Comparison of ENCODE assay signal across 24 cellular contexts in genomic region chr15:94317211-94317610, GRCh38.
A peak's percentile ranks its signal among the peaks of the same experiment; 100 is the strongest.
DNase-seq lines count a peak whose midpoint lies in the region; ATAC-seq and TF ChIP-seq lines count a peak whose summit lies in the region.
"Had no signal": no experiment of that assay in that cellular context is flagged by ENCODE, and none has a peak within 500 bp of the region (broad histone marks: within the 10 kb centered on the region; RNA-seq: fewer than 3 reads in every experiment).

No MANE protein-coding gene starts in this region.

- H3K27me3 Mint-ChIP-seq in T-helper 17 cell, result no peaks in the 10 kb centered on the region
- H3K27me3 Mint-ChIP-seq in activated T-helper 1 cell treated with anti-CD3 and anti-CD28 coated beads, Interleukin-12 subunit alpha, Interleukin-12 subunit beta, Interleukin-2, Interleukin-4 antibody, amounts not matched to agents 30 ng/mL and 10 ng/mL and 1 ng/mL, durations not matched to agents 14 hours and 24 hours and 36 hours (ENCODE audit: insufficient read depth), result no peaks in the 10 kb centered on the region
- H3K27me3 Mint-ChIP-seq: B cell had no signal

- H2BK12ac ChIP-seq in trophoblast cell (ENCODE audit: low read length), result no peak overlapping the region

- ATAC-seq in T-helper 17 cell (no peak), HG02642 (IDR thresholded peaks at IDR 0.05; ENCODE audit: poor library complexity, unreplicated experiment) (no peak)
- ATAC-seq: CD8-positive, alpha-beta T cell; PC-3 had no signal

- H3K9me3 Mint-ChIP-seq in activated T-helper 1 cell treated with anti-CD3 and anti-CD28 coated beads, Interleukin-12 subunit alpha, Interleukin-12 subunit beta, Interleukin-2, Interleukin-4 antibody, amounts not matched to agents 30 ng/mL and 10 ng/mL and 1 ng/mL, durations not matched to agents 14 hours and 24 hours and 36 hours, result no peaks in the 10 kb centered on the region
- H3K9me3 Mint-ChIP-seq: CD8-positive, alpha-beta T cell had no signal

- H4K12ac ChIP-seq in trophoblast cell (ENCODE audit: low read depth, low read length), result no peak overlapping the region

- H3K27ac ChIP-seq in trophoblast cell (ENCODE audit: low read depth, low read length) (peak overlapping the region; percentile 23), A673 (ENCODE audit: low read depth, low read length, poor library complexity, severe bottlenecking) (no peak overlapping the region)
- H3K27ac ChIP-seq: C4-2B, GM23248 had no signal

- H2AK5ac ChIP-seq in trophoblast cell (ENCODE audit: low read length), result no peak overlapping the region

- no peak overlapping the region for H3K9ac ChIP-seq in trophoblast cell (ENCODE audit: low read length)
- H3K9ac ChIP-seq: GM23248, SK-N-SH had no signal

- TF ChIP-seq CTCF in A673 (conservative IDR thresholded peaks at IDR 0.05; ENCODE audit: low read depth, low read length), result no peak

- H3K27me3 ChIP-seq in trophoblast cell (ENCODE audit: insufficient read depth, low read length) (no peaks in the 10 kb centered on the region), A673 (replicated peaks; ENCODE audit: insufficient read depth, low read depth, low read length, poor library complexity) (no peaks in the 10 kb centered on the region)

- H3K18ac ChIP-seq in trophoblast cell (ENCODE audit: low read length), result no peak overlapping the region

- no peak overlapping the region for H4K91ac ChIP-seq in trophoblast cell (ENCODE audit: low read depth, low read length)

- H3K4ac ChIP-seq in trophoblast cell (ENCODE audit: low read depth, low read length), result no peak overlapping the region

- H3K4me1 ChIP-seq in trophoblast cell (ENCODE audit: control insufficient read depth in 1 of 2, insufficient read depth in 2 of 2, low read length in 2 of 2) (peaks cover 10 to 12% of the 10 kb centered on the region in 2 experiments), A673 (ENCODE audit: insufficient read depth, low read length, poor library complexity, severe bottlenecking) (peaks cover 5% of the 10 kb centered on the region)

- H3K79me1 ChIP-seq in trophoblast cell (ENCODE audit: low read length), result peaks cover 2% of the 10 kb centered on the region

- no peak overlapping the region for H2AFZ ChIP-seq in trophoblast cell (ENCODE audit: insufficient read depth, low read length, poor library complexity)
- H2AFZ ChIP-seq: GM23248 had no signal

- H3K36me3 Mint-ChIP-seq in T-helper 17 cell (ENCODE audit: low read depth), result peaks cover 8% of the 10 kb centered on the region
- peaks cover 64% of the 10 kb centered on the region for H3K36me3 Mint-ChIP-seq in activated T-helper 1 cell treated with anti-CD3 and anti-CD28 coated beads, Interleukin-12 subunit alpha, Interleukin-12 subunit beta, Interleukin-2, Interleukin-4 antibody, amounts not matched to agents 30 ng/mL and 10 ng/mL and 1 ng/mL, durations not matched to agents 14 hours and 24 hours and 36 hours (ENCODE audit: low read depth)

- intact Hi-C loops in activated T-helper 1 cell treated with anti-CD3 and anti-CD28 coated beads, Interleukin-12 subunit alpha, Interleukin-12 subunit beta, Interleukin-2, Interleukin-4 antibody, amounts not matched to agents 30 ng/mL and 10 ng/mL and 1 ng/mL, durations not matched to agents 14 hours and 24 hours and 36 hours (cut with micrococcal nuclease), result no loop called here
- intact Hi-C loops in A673 (cut with micrococcal nuclease; ENCODE audit: unreplicated experiment), result no loop called here

- H3K4me3 ChIP-seq in trophoblast cell (ENCODE audit: low read depth, low read length), result no peak overlapping the region
- H3K4me3 ChIP-seq in A673 (ENCODE audit: low read depth, low read length, poor library complexity, severe bottlenecking), result no peak overlapping the region
- H3K4me3 ChIP-seq: GM23248 had no signal

- H4K8ac ChIP-seq in trophoblast cell (ENCODE audit: low read depth, low read length), result no peak overlapping the region

- H3K27ac Mint-ChIP-seq in T-helper 17 cell, result peak overlapping the region; percentile 43
- H3K27ac Mint-ChIP-seq in activated T-helper 1 cell treated with anti-CD3 and anti-CD28 coated beads, Interleukin-12 subunit alpha, Interleukin-12 subunit beta, Interleukin-2, Interleukin-4 antibody, amounts not matched to agents 30 ng/mL and 10 ng/mL and 1 ng/mL, durations not matched to agents 14 hours and 24 hours and 36 hours, result peak overlapping the region; percentile 58
- H3K27ac Mint-ChIP-seq: B cell; CD8-positive, alpha-beta T cell had no signal

- no TSS peak for BruUV-seq in A673 (replicated peaks; lab: Mats Ljungman, UMichigan)

- H3K14ac ChIP-seq in trophoblast cell (ENCODE audit: low read length), result no peak overlapping the region

- no peak overlapping the region for H3K4me2 ChIP-seq in trophoblast cell (ENCODE audit: low read length)
- H3K4me2 ChIP-seq: SK-N-SH had no signal

- H3K36me3 ChIP-seq in trophoblast cell (ENCODE audit: control insufficient read depth in 1 of 2, insufficient read depth in 2 of 2, low read length in 2 of 2) (no peaks in the 10 kb centered on the region), A673 (ENCODE audit: insufficient read depth, low read length, poor library complexity, severe bottlenecking) (no peaks in the 10 kb centered on the region)

- POLR2A ChIA-PET in A673 (lab: Charles Lee; ENCODE audit: low non-redundant PET), result no interaction called here

- no peak overlapping the region for H2BK5ac ChIP-seq in trophoblast cell (ENCODE audit: low read depth, low read length, poor library complexity)

- DNase-seq in T-helper 17 cell (no peak), islet precursor cell (peak; percentile 71), trophoblast cell (peak; percentile 85 to 88), NOMO-1 treated with DMSO at 0.1 percent for 48 hours (lab: John Stamatoyannopoulos, UW; ENCODE audit: unreplicated experiment) (no peak), A673 (ENCODE audit: low spot score) (no peak)
- no peak for DNase-seq in activated T-helper 1 cell treated with anti-CD3 and anti-CD28 coated beads, Interleukin-12 subunit alpha, Interleukin-12 subunit beta, Interleukin-2, Interleukin-4 antibody, amounts not matched to agents 30 ng/mL and 10 ng/mL and 1 ng/mL, durations not matched to agents 14 hours and 24 hours and 36 hours (ENCODE audit: low spot score)
- DNase-seq: CD8-positive, alpha-beta T cell; DMS153; DND-41; GM23248; H7; KBM-7; MV-4-11; NCI-H1105; NCI-H1436 treated with DMSO at 0.1 percent for 48 hours; NCI-H1930; NCI-H2107; NCI-H524; NCI-H774; PC-3; SK-N-SH had no signal

- WGBS in trophoblast cell (ENCODE audit: extremely low coverage, insufficient coverage, insufficient read length), result no CpG with 5 or more reads among the region's 5 CpGs

- CTCF ChIA-PET in A673 (lab: Charles Lee), result no interaction called here

- H2BK120ac ChIP-seq in trophoblast cell (ENCODE audit: insufficient read depth, low read length, poor library complexity), result no peak overlapping the region

- no peaks in the 10 kb centered on the region for H3K9me3 ChIP-seq in T-helper 17 cell (ENCODE audit: control insufficient read depth, low read length, poor library complexity, severe bottlenecking)
- H3K9me3 ChIP-seq in trophoblast cell (ENCODE audit: insufficient read depth, low read depth, low read length), result no peaks in the 10 kb centered on the region
- H3K9me3 ChIP-seq in A673 (ENCODE audit: low read depth, low read length, poor library complexity, severe bottlenecking), result no peaks in the 10 kb centered on the region
- H3K9me3 ChIP-seq: SK-N-SH had no signal

- H3K23ac ChIP-seq in trophoblast cell (ENCODE audit: low read length), result no peak overlapping the region

- H3K4me1 Mint-ChIP-seq in T-helper 17 cell, result peaks cover 13% of the 10 kb centered on the region
- H3K4me1 Mint-ChIP-seq in activated T-helper 1 cell treated with anti-CD3 and anti-CD28 coated beads, Interleukin-12 subunit alpha, Interleukin-12 subunit beta, Interleukin-2, Interleukin-4 antibody, amounts not matched to agents 30 ng/mL and 10 ng/mL and 1 ng/mL, durations not matched to agents 14 hours and 24 hours and 36 hours (ENCODE audit: low read depth), result peaks cover 50% of the 10 kb centered on the region
- H3K4me1 Mint-ChIP-seq: B cell had no signal

- H3K79me2 ChIP-seq in trophoblast cell (ENCODE audit: control insufficient read depth, insufficient read depth, low read length, poor library complexity), result no peaks in the 10 kb centered on the region

- H3K4me3 Mint-ChIP-seq in T-helper 17 cell, result no peak overlapping the region
- no peak overlapping the region for H3K4me3 Mint-ChIP-seq in activated T-helper 1 cell treated with anti-CD3 and anti-CD28 coated beads, Interleukin-12 subunit alpha, Interleukin-12 subunit beta, Interleukin-2, Interleukin-4 antibody, amounts not matched to agents 30 ng/mL and 10 ng/mL and 1 ng/mL, durations not matched to agents 14 hours and 24 hours and 36 hours
- H3K4me3 Mint-ChIP-seq: B cell; CD8-positive, alpha-beta T cell had no signal

Comparison
In these comparisons a context has a peak if more than half of its experiments do, and no peak if none do; other contexts are left out.
1. DNase-seq: peak in islet precursor cell (single experiment) and trophoblast cell (2 of 2); none in T-helper 17 cell (0 of 3), activated T-helper 1 cell treated with anti-CD3 and anti-CD28 coated beads, Interleukin-12 subunit alpha, Interleukin-12 subunit beta, Interleukin-2, Interleukin-4 antibody, amounts not matched to agents 30 ng/mL and 10 ng/mL and 1 ng/mL, durations not matched to agents 14 hours and 24 hours and 36 hours (single experiment), NOMO-1 treated with DMSO at 0.1 percent for 48 hours (single experiment) and A673 (single experiment).